Comparison of ENCODE assay signal across 19 cellular contexts in genomic region chr13:112940236-112940635, GRCh38. TPM values are rescaled to one million over a fixed set of nuclear protein-coding genes. Genes with fewer than 3 reads are reported as not detected.
A peak's percentile ranks its signal among the peaks of the same experiment; 100 is the strongest.
DNase-seq lines count a peak whose midpoint lies in the region; ATAC-seq and TF ChIP-seq lines count a peak whose summit lies in the region.
"Had no signal": no experiment of that assay in that cellular context is flagged by ENCODE, and none has a peak within 500 bp of the region (broad histone marks: within the 10 kb centered on the region; RNA-seq: fewer than 3 reads in every experiment).

No MANE protein-coding gene starts in this region.

- peaks cover 4% of the 10 kb centered on the region for H3F3A ChIP-seq in SK-N-SH (replicated peaks; ENCODE audit: insufficient read depth)

- TF ChIP-seq CTCF in SK-N-SH (IDR thresholded peaks at IDR 0.05) (no peak), type B pancreatic cell (conservative IDR thresholded peaks at IDR 0.05) (no peak)

- H3K27me3 Mint-ChIP-seq in type B pancreatic cell = peaks cover 3% of the 10 kb centered on the region

- peaks cover 0 to 27% of the 10 kb centered on the region in 2 experiments; a peak in 2 of 4 replicates for H3K4me1 ChIP-seq in SK-N-SH (ENCODE audit: control insufficient read depth in 1 of 2, insufficient read depth in 2 of 2, low read depth in 1 of 2, low read length in 1 of 2)

- H3K27me3 ChIP-seq in SK-N-SH (ENCODE audit: insufficient read depth) = no peaks in the 10 kb centered on the region
- H3K27me3 ChIP-seq: brain microvascular endothelial cell, upper lobe of right lung had no signal

- no peaks in the 10 kb centered on the region for H4K20me1 ChIP-seq in SK-N-SH (ENCODE audit: insufficient read depth)

- no peak overlapping the region for H3K4me3 Mint-ChIP-seq in type B pancreatic cell
- H3K4me3 Mint-ChIP-seq: activated B cell treated with CpG ODN at 0.5 μM for 24 hours; activated CD8-positive, alpha-beta T cell treated with anti-CD3 and anti-CD28 coated beads, Interleukin-2, amount 10 ng/mL, durations not matched to agents 7 days and 5 days; activated naive CD8-positive, alpha-beta T cell; activated T-cell treated with anti-CD3 and anti-CD28 coated beads, Interleukin-2, amount 50 U/mL, for 4 hours had no signal

- no peaks in the 10 kb centered on the region for H3K9me3 Mint-ChIP-seq in type B pancreatic cell
- H3K9me3 Mint-ChIP-seq: activated B cell treated with CpG ODN at 0.5 μM for 24 hours had no signal

- TF ChIP-seq EP300 in SK-N-SH (IDR thresholded peaks at IDR 0.05; ENCODE audit: borderline replicate concordance in 1 of 2, low read depth in 1 of 2, low read length in 1 of 2) = peak in 1 of 2 experiments; percentile 69; a peak in 1 of 4 replicates

- POLR2A ChIA-PET in SK-N-SH (lab: Yijun Ruan, JAX) = interaction anchor here (1.2 kb wide), 1 partner anchor 61 kb away, joined by 15 read pairs; no protein-coding TSS in a partner anchor

- CTCF ChIA-PET in SK-N-SH (lab: Yijun Ruan, JAX) = interaction anchor here (0.6 to 11.4 kb wide), 8 partner anchors 10 to 1069 kb away, joined by 3 to 150 read pairs (median 6); no protein-coding TSS in a partner anchor

- H3K27ac ChIP-seq in SK-N-SH (ENCODE audit: low read depth in 2 of 2, low read length in 1 of 2) = peak overlapping the region in 1 of 2 experiments; percentile 78; a peak in 2 of 4 replicates
- H3K27ac ChIP-seq: brain microvascular endothelial cell, upper lobe of right lung had no signal

- H3K36me3 Mint-ChIP-seq in type B pancreatic cell = no peaks in the 10 kb centered on the region
- H3K36me3 Mint-ChIP-seq: activated naive CD8-positive, alpha-beta T cell had no signal

- H3K27ac Mint-ChIP-seq in type B pancreatic cell = no peak overlapping the region
- H3K27ac Mint-ChIP-seq: activated B cell treated with CpG ODN at 0.5 μM for 24 hours; activated CD8-positive, alpha-beta T cell treated with anti-CD3 and anti-CD28 coated beads, Interleukin-2, amount 10 ng/mL, durations not matched to agents 7 days and 5 days; activated naive CD8-positive, alpha-beta T cell had no signal

- peaks cover 9% of the 10 kb centered on the region for H3K4me1 Mint-ChIP-seq in type B pancreatic cell (ENCODE audit: unreplicated experiment)

- no peak overlapping the region for H3K9ac ChIP-seq in SK-N-SH

- H2AFZ ChIP-seq in SK-N-SH (ENCODE audit: low read depth) = no peak overlapping the region

- H3K9me3 ChIP-seq in SK-N-SH = no peaks in the 10 kb centered on the region
- H3K9me3 ChIP-seq: upper lobe of right lung had no signal

- no peak overlapping the region for H3K4me3 ChIP-seq in SK-N-SH (ENCODE audit: low read depth in 2 of 2, low read length in 1 of 2)
- H3K4me3 ChIP-seq: upper lobe of right lung had no signal

- ATAC-seq in GM18870 (IDR thresholded peaks at IDR 0.05; ENCODE audit: unreplicated experiment) = no peak
- ATAC-seq: activated CD8-positive, alpha-beta T cell treated with anti-CD3 and anti-CD28 coated beads, Interleukin-2, amount 10 ng/mL, durations not matched to agents 7 days and 5 days; activated T-cell treated with anti-CD3 and anti-CD28 coated beads, Interleukin-2, amount 50 U/mL, for 4 hours; HCT116; left colon; right cardiac atrium; upper lobe of right lung had no signal

- H3K4me2 ChIP-seq in SK-N-SH = no peak overlapping the region

- H3K9me2 ChIP-seq in SK-N-SH = no peaks in the 10 kb centered on the region

- no peaks in the 10 kb centered on the region for H3K79me2 ChIP-seq in SK-N-SH (ENCODE audit: insufficient read depth)

- peak; percentile 4; the same call in 1 of the 2 replicates for TF ChIP-seq RAD21 in SK-N-SH (IDR thresholded peaks at IDR 0.05; ENCODE audit: low read length)

- DNase-seq in NCI-H748 (lab: John Stamatoyannopoulos, UW; ENCODE audit: unreplicated experiment) = peak; percentile 15
- DNase-seq in NCI-H748 treated with DMSO at 0.1 percent for 48 hours (lab: John Stamatoyannopoulos, UW) = no peak
- DNase-seq in SK-N-SH = peak; percentile 83
- DNase-seq in medulla oblongata (ENCODE audit: extremely low spot score) = peak; percentile 63
- peak; percentile 62 for DNase-seq in type B pancreatic cell (ENCODE audit: extremely low spot score, unreplicated experiment)
- DNase-seq in HUDEP-2 (lab: John Stamatoyannopoulos, UW; ENCODE audit: unreplicated experiment in 76 of 76) = no peak
- DNase-seq in activated naive CD4-positive, alpha-beta T cell treated with anti-CD3 and anti-CD28 coated beads, Interleukin-2, amount 50 U/mL, for 16 hours = no peak
- DNase-seq: activated B cell treated with CpG ODN at 0.5 μM for 24 hours; activated CD8-positive, alpha-beta T cell treated with anti-CD3 and anti-CD28 coated beads, Interleukin-2, amount 10 ng/mL, durations not matched to agents 7 days and 5 days; activated T-cell treated with anti-CD3 and anti-CD28 coated beads, Interleukin-2, amount 50 U/mL, for 4 hours; brain microvascular endothelial cell; left colon; NCI-H446; right cardiac atrium; stimulated activated naive CD4-positive, alpha-beta T cell treated with Interleukin-2 at 50 U/mL for 16 hours; upper lobe of right lung had no signal

- H3K36me3 ChIP-seq in SK-N-SH (replicated peaks in 1 of 2; ENCODE audit: control insufficient read depth in 1 of 2, insufficient read depth in 2 of 2, low read length in 1 of 2) = no peaks in the 10 kb centered on the region
- H3K36me3 ChIP-seq: brain microvascular endothelial cell, upper lobe of right lung had no signal

- WGBS in SK-N-SH (ENCODE audit: low lambda C conversion rate) = 36% methylated on average over 5 of the region's 14 CpGs

TF ChIP-seq in SK-N-SH, 30 proteins besides CTCF, POLR2A, EP300 and RAD21 (continues in another document):
- no peak for TF ChIP-seq MEF2A (IDR thresholded peaks at IDR 0.05; ENCODE audit: borderline replicate concordance, low read depth)
- TF ChIP-seq SIN3A (IDR thresholded peaks at IDR 0.05; ENCODE audit: borderline replicate concordance, low read depth, low read length) = no peak
- no peak for TF ChIP-seq REST (IDR thresholded peaks at IDR 0.05; ENCODE audit: low read depth, low read length)
- no peak for TF ChIP-seq ZBTB33 (IDR thresholded peaks at IDR 0.05; ENCODE audit: borderline replicate concordance, low read depth)
- TF ChIP-seq GATA2 (CRISPR knock-in tag; IDR thresholded peaks at IDR 0.05) = no peak
- TF ChIP-seq TEAD4 (IDR thresholded peaks at IDR 0.05; ENCODE audit: borderline replicate concordance, insufficient read depth) = no peak
- peak; percentile 82 for TF ChIP-seq RCOR1 (IDR thresholded peaks at IDR 0.05; ENCODE audit: low read length)
- no peak for TF ChIP-seq NRF1 (IDR thresholded peaks at IDR 0.05; ENCODE audit: low read depth, low read length)
- no peak for TF ChIP-seq PBX3 (IDR thresholded peaks at IDR 0.05)
- no peak for TF ChIP-seq JUND (IDR thresholded peaks at IDR 0.05)
- TF ChIP-seq RXRA (IDR thresholded peaks at IDR 0.05; ENCODE audit: borderline replicate concordance, low read depth) = no peak
- TF ChIP-seq ELF1 (IDR thresholded peaks at IDR 0.05) = no peak

RNA-seq across cellular contexts. Expression of gene MCF2L, which starts 28.8 kb away (rescaled TPM):
- 0.56 and 1.1 TPM in 2 replicates for polyA plus RNA-seq in SK-N-SH (2012; rRNA removed)
- polyA plus RNA-seq in SK-N-SH (2012; cell fraction: cytosol; rRNA removed) = 0.58 and 1.00 TPM in 2 replicates
- polyA plus RNA-seq in SK-N-SH (2012; cell fraction: nucleus; rRNA removed) = 2.7 and 4.1 TPM in 2 replicates
- 37.3 and 46.9 TPM in 2 replicates for total RNA-seq in type B pancreatic cell (ENCODE audit: low replicate concordance)

Comparison
In these comparisons a context has a peak if more than half of its experiments do, and no peak if none do; other contexts are left out.
1. DNase-seq: peak in NCI-H748 (single experiment), SK-N-SH (single experiment), medulla oblongata (single experiment) and type B pancreatic cell (single experiment); none in NCI-H748 treated with DMSO at 0.1 percent for 48 hours (single experiment), HUDEP-2 (0 of 76) and activated naive CD4-positive, alpha-beta T cell treated with anti-CD3 and anti-CD28 coated beads, Interleukin-2, amount 50 U/mL, for 16 hours (single experiment).